In the genomic region with DNA sequence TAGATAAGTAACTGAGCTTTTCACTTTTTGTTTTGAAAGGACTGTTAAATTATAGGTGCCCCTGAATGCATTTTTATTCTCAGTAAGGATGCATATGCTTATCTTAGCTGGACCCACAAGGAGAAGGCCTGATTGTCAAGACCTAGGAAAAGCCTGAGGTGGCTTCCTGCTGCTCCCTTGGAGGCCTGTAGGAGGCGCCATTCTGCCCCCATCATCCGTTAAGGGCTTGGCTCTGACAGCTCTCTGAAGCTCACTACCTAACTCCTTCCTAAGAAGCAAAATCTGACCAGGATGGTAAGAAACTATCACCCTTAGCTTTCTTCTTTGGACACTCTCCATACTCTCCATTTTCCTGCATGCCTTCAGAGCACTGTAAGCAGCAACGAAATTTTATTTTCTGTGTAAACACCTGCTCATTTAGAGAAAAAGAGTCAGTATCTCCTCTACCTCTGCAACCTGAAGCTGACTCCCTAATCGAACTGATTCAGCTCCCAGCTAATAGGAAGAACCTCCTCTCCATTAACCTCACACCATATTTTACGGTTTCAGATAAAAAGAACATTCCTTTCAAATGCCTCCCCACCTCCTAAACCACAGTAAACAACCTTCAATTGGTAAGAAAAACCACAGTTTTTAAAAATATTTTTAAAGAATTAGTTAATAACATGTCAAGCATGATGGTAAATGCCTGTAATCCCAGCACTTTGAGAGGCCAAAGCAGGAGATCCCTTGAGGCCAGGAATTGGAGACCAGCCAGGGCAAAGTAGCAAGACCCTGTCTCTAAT, we compare ENCODE assay signal across 12 cellular contexts.
A peak's percentile ranks its signal among the peaks of the same experiment; 100 is the strongest.
DNase-seq lines count a peak whose midpoint lies in the region; ATAC-seq, FAIRE-seq and TF ChIP-seq lines count a peak whose summit lies in the region.
"Had no signal": no experiment of that assay in that cellular context is flagged by ENCODE, and none has a peak within 500 bp of the region (broad histone marks: within the 10 kb centered on the region; RNA-seq: fewer than 3 reads in every experiment).

No MANE protein-coding gene starts in this region.

- DNase-seq in D721Med (ENCODE audit: insufficient read length, low spot score) (no peak), H9 (peak; percentile 63), iris pigment epithelial cell (ENCODE audit: low read depth) (peak; percentile 75), omental fat pad (ENCODE audit: low spot score) (no peak), C1 segment of cervical spinal cord (lab: John Stamatoyannopoulos, UW) (no peak)
- DNase-seq: activated naive CD4-positive, alpha-beta T cell treated with anti-CD3 and anti-CD28 coated beads, Interleukin-2, amount 10 ng/mL, durations not matched to agents 7 days and 5 days; GDM1; NCI-H1417; stomach had no signal

- H3K4me2 ChIP-seq in H9 (ENCODE audit: insufficient read depth, insufficient read length, low read length), result no peak overlapping the region

- no peaks in the 10 kb centered on the region for H3K79me1 ChIP-seq in H9 (ENCODE audit: insufficient read depth, low read depth, low read length, poor library complexity, severe bottlenecking)

- H3K4me3 Mint-ChIP-seq in H9, result no peak overlapping the region
- H3K4me3 Mint-ChIP-seq: activated naive CD4-positive, alpha-beta T cell treated with anti-CD3 and anti-CD28 coated beads, Interleukin-2, amount 10 ng/mL, durations not matched to agents 7 days and 5 days had no signal

- H3K56ac ChIP-seq in H9 (ENCODE audit: insufficient read length, low read depth, low read length), result no peak overlapping the region

- H2BK5ac ChIP-seq in H9 (ENCODE audit: insufficient read length, low read length), result no peak overlapping the region

- TF ChIP-seq CTCF in D721Med (IDR thresholded peaks at IDR 0.05; ENCODE audit: insufficient read depth, missing control alignments) (peak; percentile 9), H9 (conservative IDR thresholded peaks at IDR 0.05) (peak; percentile 92), WI38 (IDR thresholded peaks at IDR 0.05; ENCODE audit: low read depth, low read length) (peak; percentile 54), omental fat pad (IDR thresholded peaks at IDR 0.05) (no peak)

- H3K79me2 ChIP-seq in H9 (ENCODE audit: insufficient read depth, low read length), result no peaks in the 10 kb centered on the region

- H3K14ac ChIP-seq in H9 (ENCODE audit: insufficient read depth, low read length), result no peak overlapping the region

- no peak overlapping the region for H3K27ac Mint-ChIP-seq in H9
- H3K27ac Mint-ChIP-seq: activated naive CD4-positive, alpha-beta T cell treated with anti-CD3 and anti-CD28 coated beads, Interleukin-2, amount 10 ng/mL, durations not matched to agents 7 days and 5 days had no signal

- H3K4me3 ChIP-seq in WI38 (ENCODE audit: low read depth, low read length), result no peak overlapping the region
- H3K4me3 ChIP-seq: stomach had no signal

- H3K9me3 ChIP-seq in H9 (ENCODE audit: control insufficient read depth, low read depth, low read length), result no peaks in the 10 kb centered on the region

- H3K4ac ChIP-seq in H9 (ENCODE audit: low read depth, low read length), result no peak overlapping the region

- no peaks in the 10 kb centered on the region for H3K23me2 ChIP-seq in H9 (ENCODE audit: insufficient read length, low read depth, low read length, poor library complexity, severe bottlenecking)

- H2AFZ ChIP-seq in H9 (ENCODE audit: low read length), result no peak overlapping the region

- ATAC-seq in HG02870 (IDR thresholded peaks at IDR 0.05; ENCODE audit: unreplicated experiment) (no peak), GM18505 (IDR thresholded peaks at IDR 0.05; ENCODE audit: unreplicated experiment) (no peak), omental fat pad (ENCODE audit: low FRiP score) (no peak)

- no peaks in the 10 kb centered on the region for H3K27me3 ChIP-seq in H9 (ENCODE audit: insufficient read depth, low read length)
- H3K27me3 ChIP-seq: stomach had no signal

- no peak overlapping the region for H4K5ac ChIP-seq in H9 (ENCODE audit: insufficient read length, low read depth, low read length)

- no peak overlapping the region for H3K9ac ChIP-seq in H9 (ENCODE audit: extremely low read depth, insufficient read length, low read length)

- TF ChIP-seq POLR2A in GM18505 (IDR thresholded peaks at IDR 0.05; ENCODE audit: borderline replicate concordance, extremely low read depth, insufficient read depth, insufficient read length), result no peak

- no peak overlapping the region for H2BK20ac ChIP-seq in H9 (ENCODE audit: low read depth, low read length, poor library complexity, severe bottlenecking)

- H3K27ac ChIP-seq in H9 (ENCODE audit: insufficient read length, low read depth, low read length), result no peak overlapping the region

- no peak overlapping the region for H4K8ac ChIP-seq in H9 (replicated peaks; ENCODE audit: insufficient read length, low read depth, low read length)

- no peak overlapping the region for H4K91ac ChIP-seq in H9 (ENCODE audit: insufficient read length, low read depth, low read length)

- no peak overlapping the region for H2BK12ac ChIP-seq in H9 (ENCODE audit: insufficient read length, low read depth, low read length)

- WGBS in H9 (ENCODE audit: extremely low coverage, insufficient read length, low lambda C conversion rate), result no CpG with 5 or more reads among the region's 5 CpGs

- H3K9me3 Mint-ChIP-seq in H9, result peaks cover 14 to 17% of the 10 kb centered on the region in 2 experiments; a peak in 4 of 5 replicates
- H3K9me3 Mint-ChIP-seq: activated naive CD4-positive, alpha-beta T cell treated with anti-CD3 and anti-CD28 coated beads, Interleukin-2, amount 10 ng/mL, durations not matched to agents 7 days and 5 days had no signal

- H4K20me1 ChIP-seq in H9 (ENCODE audit: control insufficient read depth, insufficient read depth, insufficient read length), result no peaks in the 10 kb centered on the region

- no peak overlapping the region for H3K18ac ChIP-seq in H9 (ENCODE audit: insufficient read length, low read depth, low read length)

- FAIRE-seq in D721Med (lab: Jason Lieb, UNC), result no peak

- no peak overlapping the region for H2BK15ac ChIP-seq in H9 (ENCODE audit: low read depth, low read length)

- no peak overlapping the region for H3T11ph ChIP-seq in H9 (ENCODE audit: low read length)

- H3K4me1 ChIP-seq in H9 (ENCODE audit: insufficient read depth, low read length), result no peaks in the 10 kb centered on the region
- H3K4me1 ChIP-seq: stomach had no signal

- H2AK5ac ChIP-seq in H9 (ENCODE audit: insufficient read length, low read length), result no peak overlapping the region

- H3K27me3 Mint-ChIP-seq in H9 (ENCODE audit: low read depth), result no peaks in the 10 kb centered on the region
- H3K27me3 Mint-ChIP-seq: activated naive CD4-positive, alpha-beta T cell treated with anti-CD3 and anti-CD28 coated beads, Interleukin-2, amount 10 ng/mL, durations not matched to agents 7 days and 5 days had no signal

- no peaks in the 10 kb centered on the region for H3K4me1 Mint-ChIP-seq in H9
- H3K4me1 Mint-ChIP-seq: activated naive CD4-positive, alpha-beta T cell treated with anti-CD3 and anti-CD28 coated beads, Interleukin-2, amount 10 ng/mL, durations not matched to agents 7 days and 5 days had no signal

- no peak overlapping the region for H2BK120ac ChIP-seq in H9 (ENCODE audit: low read depth, low read length, poor library complexity, severe bottlenecking)

- no peak overlapping the region for H3K23ac ChIP-seq in H9 (ENCODE audit: insufficient read length, low read depth, low read length)

- H3K36me3 Mint-ChIP-seq in H9 (ENCODE audit: insufficient read depth in 1 of 3, low read depth in 3 of 3), result peaks cover 0 to 2% (median 0%) of the 10 kb centered on the region in 3 experiments; a peak in 2 of 7 replicates
- H3K36me3 Mint-ChIP-seq: activated naive CD4-positive, alpha-beta T cell treated with anti-CD3 and anti-CD28 coated beads, Interleukin-2, amount 10 ng/mL, durations not matched to agents 7 days and 5 days had no signal

Comparison
In these comparisons a context has a peak if more than half of its experiments do, and no peak if none do; other contexts are left out.
1. DNase-seq: peak in H9 (single experiment) and iris pigment epithelial cell (single experiment); none in D721Med (single experiment), omental fat pad (single experiment) and C1 segment of cervical spinal cord (0 of 14).
2. CTCF ChIP-seq: peak in D721Med (single experiment), H9 (single experiment) and WI38 (single experiment); none in omental fat pad (0 of 3).